ENCODE assay signal across 27 cellular contexts in genomic region chr5:147981074-147981473, GRCh38.
"Had no signal": no experiment of that assay in that cellular context is flagged by ENCODE, and none has a peak within 500 bp of the region (broad histone marks: within the 10 kb centered on the region; RNA-seq: fewer than 3 reads in every experiment).

No MANE protein-coding gene starts in this region.

- H3K4me2 ChIP-seq: neural progenitor cell had no signal

- ATAC-seq: natural killer cell; right lobe of liver; stimulated activated naive B cell treated with anti-CD40 and anti-IgM and Interleukin-4, amounts not matched to agents 10 μg/mL and 1 μg/mL and 100 μg/mL, for 72 hours; stimulated activated naive CD8-positive, alpha-beta T cell treated with anti-CD3 and anti-CD28 coated beads, Interleukin-15, Interleukin-2, amounts not matched to agents 100 U/mL and 50 U/mL, for 24 hours had no signal

- H3K9ac ChIP-seq: neural progenitor cell, parathyroid adenoma had no signal

- H3K27me3 ChIP-seq: neural progenitor cell, neutrophil, right atrium auricular region, right lobe of liver, stomach, testis, thyroid gland, transverse colon, upper lobe of left lung, vagina had no signal

- H3K36me3 ChIP-seq: left ventricle myocardium inferior, neural progenitor cell, neutrophil, right atrium auricular region, right lobe of liver, stomach, thyroid gland, transverse colon, upper lobe of left lung, vagina had no signal

- H3K9me3 ChIP-seq: neutrophil, right lobe of liver, testis, thyroid gland, transverse colon, upper lobe of left lung, vagina had no signal

- H3K4me3 ChIP-seq: left ventricle myocardium inferior, lung, neural progenitor cell, right atrium auricular region, right lobe of liver, stomach, testis, thyroid gland, transverse colon, upper lobe of left lung, vagina had no signal

- DNase-seq: hypothalamus; immature natural killer cell; kidney; left ventricle myocardium inferior; mesendoderm; naive B cell; natural killer cell; nephron progenitor cell; occipital lobe; right lobe of liver; stimulated activated CD4-positive, alpha-beta T cell treated with anti-CD3 and anti-CD28 coated beads, Interleukin-12 subunit alpha, Interleukin-12 subunit beta, amount 100 ng/mL, for 4 hours; stimulated activated CD4-positive, alpha-beta T cell treated with anti-CD3 and anti-CD28 coated beads, Interleukin-15, amount 100 ng/mL, for 24 hours; stimulated activated CD4-positive, alpha-beta T cell treated with anti-CD3 and anti-CD28 coated beads, Interleukin-2, amount 100 ng/mL, for 24 hours; stimulated activated CD4-positive, alpha-beta T cell treated with anti-CD3 and anti-CD28 coated beads, Interleukin-4, amount 100 ng/mL, for 1 hour; stimulated activated naive B cell treated with anti-CD40 and anti-IgM and Interleukin-4, amounts not matched to agents 10 μg/mL and 1 μg/mL and 100 μg/mL, for 72 hours; stimulated activated naive CD8-positive, alpha-beta T cell treated with anti-CD3 and anti-CD28 coated beads, Interleukin-15, Interleukin-2, amounts not matched to agents 100 U/mL and 50 U/mL, for 24 hours; stomach; testis; thyroid gland; transverse colon; upper lobe of left lung had no signal

- H3K27ac ChIP-seq: left ventricle myocardium inferior, neural progenitor cell, neutrophil, parathyroid adenoma, right atrium auricular region, right lobe of liver, stomach, testis, thyroid gland, transverse colon, upper lobe of left lung, vagina had no signal

- H3K79me2 ChIP-seq: parathyroid adenoma had no signal

- H3K4me1 ChIP-seq: left ventricle myocardium inferior, neural progenitor cell, parathyroid adenoma, right atrium auricular region, stomach, testis, transverse colon, upper lobe of left lung, vagina had no signal

- H2AFZ ChIP-seq: neural progenitor cell, parathyroid adenoma had no signal
